In genomic region chr13:95341441-95341840, GRCh38 we compare ENCODE assay signal across 1 cellular context.
TF ChIP-seq lines count a peak whose summit lies in the region.

No MANE protein-coding gene starts in this region.

TF ChIP-seq in HepG2, 621 proteins besides CTCF, POLR2A, EP300 and RAD21:
- TF ChIP-seq, protein P1, sequence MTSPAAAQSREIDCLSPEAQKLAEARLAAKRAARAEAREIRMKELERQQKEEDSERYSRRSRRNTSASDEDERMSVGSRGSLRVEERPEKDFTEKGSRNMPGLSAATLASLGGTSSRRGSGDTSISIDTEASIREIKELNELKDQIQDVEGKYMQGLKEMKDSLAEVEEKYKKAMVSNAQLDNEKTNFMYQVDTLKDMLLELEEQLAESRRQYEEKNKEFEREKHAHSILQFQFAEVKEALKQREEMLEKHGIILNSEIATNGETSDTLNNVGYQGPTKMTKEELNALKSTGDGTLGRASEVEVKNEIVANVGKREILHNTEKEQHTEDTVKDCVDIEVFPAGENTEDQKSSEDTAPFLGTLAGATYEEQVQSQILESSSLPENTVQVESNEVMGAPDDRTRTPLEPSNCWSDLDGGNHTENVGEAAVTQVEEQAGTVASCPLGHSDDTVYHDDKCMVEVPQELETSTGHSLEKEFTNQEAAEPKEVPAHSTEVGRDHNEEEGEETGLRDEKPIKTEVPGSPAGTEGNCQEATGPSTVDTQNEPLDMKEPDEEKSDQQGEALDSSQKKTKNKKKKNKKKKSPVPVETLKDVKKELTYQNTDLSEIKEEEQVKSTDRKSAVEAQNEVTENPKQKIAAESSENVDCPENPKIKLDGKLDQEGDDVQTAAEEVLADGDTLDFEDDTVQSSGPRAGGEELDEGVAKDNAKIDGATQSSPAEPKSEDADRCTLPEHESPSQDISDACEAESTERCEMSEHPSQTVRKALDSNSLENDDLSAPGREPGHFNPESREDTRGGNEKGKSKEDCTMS (CRISPR knock-in tag; conservative IDR thresholded peaks at IDR 0.05) = no peak
- no peak for TF ChIP-seq ZNF569 (CRISPR knock-in tag; IDR thresholded peaks at IDR 0.05; ENCODE audit: borderline replicate concordance)
